In the genomic region with DNA sequence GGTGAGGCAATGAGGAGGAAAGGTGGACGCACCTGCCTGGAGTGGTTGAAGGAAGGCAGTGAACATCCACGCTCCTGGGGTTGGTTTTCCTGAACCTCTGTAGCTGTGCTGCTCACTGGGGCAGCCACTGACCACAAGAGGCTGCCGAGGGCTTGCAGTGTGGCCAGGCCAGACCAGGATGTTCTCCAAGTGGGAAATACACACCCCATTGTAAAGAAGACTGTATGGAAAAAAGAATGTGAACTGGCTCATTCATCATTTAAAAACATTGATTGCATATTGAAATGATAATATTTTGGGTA, we compare ENCODE assay signal across 8 cellular contexts.
A peak's percentile ranks its signal among the peaks of the same experiment; 100 is the strongest.
DNase-seq lines count a peak whose midpoint lies in the region; ATAC-seq and TF ChIP-seq lines count a peak whose summit lies in the region.

No MANE protein-coding gene starts in this region.

- H3K27ac ChIP-seq in HCT116 (ENCODE audit: low read depth, low read length) (peak overlapping the region; percentile 13; the same call in 1 of the 2 replicates), SJSA1 (no peak overlapping the region), fibroblast of lung (ENCODE audit: insufficient read depth, low read length) (no peak overlapping the region)

- H3K79me2 ChIP-seq in HCT116 (ENCODE audit: insufficient read depth, low read length): no peaks in the 10 kb centered on the region
- no peaks in the 10 kb centered on the region for H3K79me2 ChIP-seq in fibroblast of lung (ENCODE audit: control insufficient read depth, insufficient read depth, low read length)

- intact Hi-C loops in HCT116 (cut with micrococcal nuclease): no loop called here

- H2AFZ ChIP-seq in HCT116 (ENCODE audit: low read depth, low read length, poor library complexity, severe bottlenecking) (peak overlapping the region; percentile 76), fibroblast of lung (ENCODE audit: low read length) (peak overlapping the region; percentile 62)

- H3K9me2 ChIP-seq in HCT116 (ENCODE audit: insufficient read depth): no peaks in the 10 kb centered on the region

- DNase-seq in HCT116 (ENCODE audit: low read depth, low spot score) (no peak), SJSA1 (ENCODE audit: low read depth in 1 of 2, low spot score in 2 of 2) (no peak), fibroblast of lung (ENCODE audit: low read depth in 2 of 2) (peak; percentile 18 to 42), neural crest cell (ENCODE audit: low read depth, low spot score) (peak; percentile 24), amniotic stem cell (lab: John Stamatoyannopoulos, UW) (no peak), NCI-H1694 treated with DMSO at 0.1 percent for 48 hours (lab: John Stamatoyannopoulos, UW) (no peak)
- no peak for DNase-seq in activated effector memory CD4-positive, alpha-beta T cell treated with Interleukin-2 at 50 U/mL for 16 hours
- no peak for DNase-seq in activated CD4-positive, CD25-positive, alpha-beta regulatory T cell (lab: John Stamatoyannopoulos, UW)

- CTCF ChIA-PET in HCT116 (lab: Charles Lee): no interaction called here

- H4K20me1 ChIP-seq in HCT116 (ENCODE audit: insufficient read depth): no peaks in the 10 kb centered on the region
- H4K20me1 ChIP-seq in fibroblast of lung (ENCODE audit: control insufficient read depth, extremely low read depth, insufficient read depth, low read length): no peaks in the 10 kb centered on the region

- H3K4me2 ChIP-seq in HCT116 (ENCODE audit: low read length) (peak overlapping the region; percentile 84), fibroblast of lung (ENCODE audit: extremely low read depth, insufficient read depth, low read length) (peak overlapping the region; percentile 61)

- no peaks in the 10 kb centered on the region for H3K27me3 Mint-ChIP-seq in neural crest cell (ENCODE audit: low read depth)

- POLR2A ChIA-PET in HCT116 (lab: Charles Lee): no interaction called here

- H3K36me3 Mint-ChIP-seq in neural crest cell (ENCODE audit: low read depth): no peaks in the 10 kb centered on the region

- peak overlapping the region; percentile 96 for H3K4me3 Mint-ChIP-seq in neural crest cell

- TF ChIP-seq POLR2A in HCT116 (IDR thresholded peaks at IDR 0.05; ENCODE audit: borderline replicate concordance, extremely low read depth, insufficient read depth, insufficient read length): no peak

- H3K4me1 Mint-ChIP-seq in neural crest cell: peaks cover 35% of the 10 kb centered on the region

- RAD21 ChIA-PET in HCT116 (lab: Charles Lee; ENCODE audit: low non-redundant PET in 1 of 2, low total read pairs in 2 of 2, uncharacterized antibody in 2 of 2, unreplicated experiment in 2 of 2): no interaction called here

- TF ChIP-seq RAD21 in HCT116 (IDR thresholded peaks at IDR 0.05; ENCODE audit: low read depth): peak; percentile 48; the same call in 1 of the 2 replicates

- H3K9me3 ChIP-seq in HCT116 (ENCODE audit: control insufficient read depth in 1 of 2, insufficient read depth in 1 of 2, low read depth in 1 of 2, low read length in 2 of 2) (no peaks in the 10 kb centered on the region), SJSA1 (replicated peaks) (no peaks in the 10 kb centered on the region), fibroblast of lung (ENCODE audit: control insufficient read depth, insufficient read depth, low read depth, low read length) (no peaks in the 10 kb centered on the region)

- no peaks in the 10 kb centered on the region for H3K9me3 Mint-ChIP-seq in neural crest cell

- H3K27me3 ChIP-seq in HCT116 (ENCODE audit: insufficient read depth, low read length): no peaks in the 10 kb centered on the region
- H3K27me3 ChIP-seq in SJSA1 (replicated peaks): peaks cover 42% of the 10 kb centered on the region
- H3K27me3 ChIP-seq in fibroblast of lung (ENCODE audit: control insufficient read depth, insufficient read depth, low read length): no peaks in the 10 kb centered on the region

- H3K4me3 ChIP-seq in HCT116 (replicated peaks in 1 of 2; ENCODE audit: low read depth in 1 of 2, low read length in 2 of 2): peak overlapping the region; percentile 49 to 71
- H3K4me3 ChIP-seq in SJSA1: peak overlapping the region; percentile 41; the same call in 1 of the 2 replicates
- peak overlapping the region in 2 of 4 experiments; percentile 42 to 63 for H3K4me3 ChIP-seq in fibroblast of lung (replicated peaks in 1 of 4; ENCODE audit: control extremely low read depth in 1 of 4, insufficient read depth in 1 of 4, low read depth in 3 of 4, low read length in 4 of 4)

- peak overlapping the region; percentile 99 for H3K27ac Mint-ChIP-seq in neural crest cell (ENCODE audit: unreplicated experiment)

- peak in 2 of 3 experiments; percentile 36 to 42; a peak in 4 of 6 replicates for TF ChIP-seq CTCF in HCT116 (IDR thresholded peaks at IDR 0.05 in 2 of 3, conservative IDR thresholded peaks at IDR 0.05 in 1 of 3; ENCODE audit: borderline replicate concordance in 1 of 3, insufficient read depth in 1 of 3, low read depth in 2 of 3, low read length in 2 of 3)
- peak; percentile 19 to 35 for TF ChIP-seq CTCF in fibroblast of lung (conservative IDR thresholded peaks at IDR 0.05 in 1 of 2, IDR thresholded peaks at IDR 0.05 in 1 of 2; ENCODE audit: low read depth in 1 of 2, low read length in 2 of 2)
- TF ChIP-seq CTCF in neural crest cell (conservative IDR thresholded peaks at IDR 0.05): peak; percentile 40

- H3K9ac ChIP-seq in HCT116 (ENCODE audit: low read length) (peak overlapping the region; percentile 51), fibroblast of lung (ENCODE audit: insufficient read depth, low read length) (no peak overlapping the region)

- ATAC-seq in HCT116: peak; percentile 68

- H3K4me1 ChIP-seq in HCT116 (ENCODE audit: control insufficient read depth in 1 of 2, insufficient read depth in 2 of 2, low read length in 2 of 2) (peaks cover 10 to 22% of the 10 kb centered on the region in 2 experiments), SJSA1 (replicated peaks) (peaks cover 13% of the 10 kb centered on the region), fibroblast of lung (ENCODE audit: control insufficient read depth, extremely low read depth, insufficient read depth, low read length) (no peaks in the 10 kb centered on the region)

- TSS peak; percentile 75 for BruUV-seq in HCT116 (replicated peaks; lab: Mats Ljungman, UMichigan)

- H3K36me3 ChIP-seq in HCT116 (ENCODE audit: control insufficient read depth in 1 of 2, insufficient read depth in 2 of 2, low read length in 2 of 2) (no peaks in the 10 kb centered on the region), SJSA1 (no peaks in the 10 kb centered on the region), fibroblast of lung (ENCODE audit: control insufficient read depth, insufficient read depth, low read length) (no peaks in the 10 kb centered on the region)

TF ChIP-seq in HCT116, 20 proteins besides CTCF, POLR2A, EP300 and RAD21:
- TF ChIP-seq YY1 (IDR thresholded peaks at IDR 0.05; ENCODE audit: extremely low read depth, insufficient replicate concordance, low read depth, low read length): no peak
- no peak for TF ChIP-seq ELF1 (IDR thresholded peaks at IDR 0.05; ENCODE audit: borderline replicate concordance, low read depth)
- TF ChIP-seq FOSL1 (IDR thresholded peaks at IDR 0.05; ENCODE audit: low read depth): no peak
- TF ChIP-seq CEBPB (IDR thresholded peaks at IDR 0.05; ENCODE audit: low read depth): no peak
- no peak for TF ChIP-seq ZNF274 (IDR thresholded peaks at IDR 0.05; ENCODE audit: low read depth, low read length)
- TF ChIP-seq CBX3 (IDR thresholded peaks at IDR 0.05; ENCODE audit: low read depth): no peak

Comparison
In these comparisons a context has a peak if more than half of its experiments do, and no peak if none do; other contexts are left out.
1. DNase-seq: peak in fibroblast of lung (2 of 2) and neural crest cell (single experiment); none in HCT116 (single experiment), SJSA1 (0 of 2), amniotic stem cell (single experiment), activated effector memory CD4-positive, alpha-beta T cell treated with Interleukin-2 at 50 U/mL for 16 hours (single experiment), activated CD4-positive, CD25-positive, alpha-beta regulatory T cell (0 of 4) and NCI-H1694 treated with DMSO at 0.1 percent for 48 hours (single experiment).
2. Peak in every context shown above with its lines, with median percentiles within 50 percentile points of each other: CTCF ChIP-seq.